Comparison of ENCODE assay signal across 1 cellular context in the genomic region with DNA sequence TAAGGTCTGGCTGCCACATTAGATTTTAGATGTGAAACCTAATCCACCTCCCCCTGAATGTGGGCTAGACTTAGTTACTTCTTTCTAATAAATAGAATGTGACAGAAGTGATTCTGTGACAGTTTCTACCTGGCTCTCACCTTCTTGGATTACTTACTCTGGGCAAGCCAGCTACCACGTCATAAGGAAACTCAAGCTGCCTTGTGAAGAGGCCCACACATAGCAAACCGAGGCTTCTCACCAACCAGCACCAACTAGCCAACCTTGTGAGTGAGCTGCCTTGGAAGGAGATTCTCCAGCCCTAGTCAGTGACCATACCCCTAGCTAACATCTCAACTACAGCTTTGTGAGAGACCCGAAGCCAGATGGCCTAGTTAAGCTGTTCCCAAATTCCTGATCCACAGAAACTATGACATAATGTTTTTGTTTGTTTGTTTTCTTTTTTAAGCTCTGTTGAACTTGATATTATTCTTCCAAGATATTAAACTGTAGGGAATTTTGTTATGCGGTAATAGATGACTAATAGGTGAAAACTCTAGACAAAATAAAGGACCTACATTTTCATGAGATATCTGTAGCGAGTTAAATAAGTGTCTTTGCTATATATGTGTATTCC.
A peak's percentile ranks its signal among the peaks of the same experiment; 100 is the strongest.
TF ChIP-seq lines count a peak whose summit lies in the region.

No MANE protein-coding gene starts in this region.

TF ChIP-seq in HepG2, 621 proteins besides CTCF, POLR2A, EP300 and RAD21:
- peak; percentile 50 for TF ChIP-seq ATF7 (IDR thresholded peaks at IDR 0.05)
- TF ChIP-seq ATF7 (CRISPR knock-in tag; IDR thresholded peaks at IDR 0.05), result no peak
- no peak for TF ChIP-seq POLR2AphosphoS5 (IDR thresholded peaks at IDR 0.05; ENCODE audit: low read depth, low read length)
TF ChIP-seq in HepG2: peak in this region for 1.
